22 cellular contexts compared by ENCODE assay signal in the genomic region with DNA sequence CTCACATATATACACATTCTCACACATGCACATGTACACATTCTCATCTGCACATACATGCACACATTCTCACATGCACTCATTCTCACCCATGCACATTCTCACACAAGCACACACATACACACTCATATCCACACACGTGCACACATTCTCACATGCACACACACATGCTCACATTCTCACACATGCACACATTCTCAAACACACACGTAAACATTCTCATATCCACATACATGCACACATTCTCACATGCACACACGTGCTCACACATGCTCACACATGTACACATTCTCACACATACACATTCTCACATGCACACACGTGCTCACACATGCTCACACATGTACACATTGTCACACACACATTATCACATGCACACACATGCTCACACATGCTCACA.
DNase-seq lines count a peak whose midpoint lies in the region; ATAC-seq, FAIRE-seq and TF ChIP-seq lines count a peak whose summit lies in the region.
"Had no signal": no experiment of that assay in that cellular context is flagged by ENCODE, and none has a peak within 500 bp of the region (broad histone marks: within the 10 kb centered on the region; RNA-seq: fewer than 3 reads in every experiment).

No MANE protein-coding gene starts in this region.

- H3K27ac Mint-ChIP-seq in H9: peak overlapping the region in 1 of 3 experiments; percentile 33; a peak in 2 of 7 replicates

- H3K36me3 ChIP-seq in GM12878 (ENCODE audit: control insufficient read depth in 2 of 2, insufficient read depth in 2 of 2, low read length in 1 of 2): no peaks in the 10 kb centered on the region
- H3K36me3 ChIP-seq in endothelial cell of umbilical vein (ENCODE audit: control insufficient read depth in 2 of 2, extremely low read depth in 1 of 2, insufficient read depth in 2 of 2, low read length in 2 of 2): no peaks in the 10 kb centered on the region
- no peaks in the 10 kb centered on the region for H3K36me3 ChIP-seq in neural cell (ENCODE audit: insufficient read depth, low read length)
- no peaks in the 10 kb centered on the region for H3K36me3 ChIP-seq in ascending aorta

- no peak overlapping the region for H4K91ac ChIP-seq in H9 (ENCODE audit: insufficient read length, low read depth, low read length)

- H3K4me3 Mint-ChIP-seq in H9: no peak overlapping the region; a peak in 2 of 5 replicates

- DNase-seq in H9: no peak
- DNase-seq in GM12878 (ENCODE audit: low read depth, low spot score): no peak
- DNase-seq in endothelial cell of umbilical vein (ENCODE audit: low read depth, low spot score): no peak
- no peak for DNase-seq in NCI-H2171 treated with DMSO at 0.1 percent for 48 hours (lab: John Stamatoyannopoulos, UW)
- DNase-seq in GM20000 (ENCODE audit: low spot score): no peak
- DNase-seq in ascending aorta (ENCODE audit: low spot score in 2 of 2): no peak
- no peak for DNase-seq in NCI-H774 (lab: John Stamatoyannopoulos, UW)
- DNase-seq: Calu3; DMS79 treated with DMSO at 0.1 percent for 48 hours; GF-D8; Karpas-422; NCI-H1092 treated with DMSO at 0.1 percent for 48 hours; NCI-H187 treated with DMSO at 0.1 percent for 48 hours; NCI-H524 treated with DMSO at 0.1 percent for 48 hours; NCI-H82; NK-92 treated with Interleukin-12 subunit alpha and Interleukin-12 subunit beta, amount 100 ng/mL, for 24 hours; PC-3; SK-N-SH had no signal

- H3K27me3 ChIP-seq in H9 (ENCODE audit: insufficient read depth, low read length) (no peaks in the 10 kb centered on the region), GM12878 (replicated peaks in 1 of 2; ENCODE audit: control insufficient read depth in 2 of 2, insufficient read depth in 2 of 2, low read length in 1 of 2) (no peaks in the 10 kb centered on the region), endothelial cell of umbilical vein (ENCODE audit: control insufficient read depth in 2 of 2, insufficient read depth in 2 of 2, low read length in 2 of 2) (no peaks in the 10 kb centered on the region), neural cell (ENCODE audit: insufficient read depth, low read depth, low read length) (no peaks in the 10 kb centered on the region), ascending aorta (no peaks in the 10 kb centered on the region)

- no peaks in the 10 kb centered on the region for H3K9me1 ChIP-seq in endothelial cell of umbilical vein (replicated peaks; ENCODE audit: control insufficient read depth, extremely low read depth, insufficient read depth, low read length)

- H4K20me1 ChIP-seq in H9 (ENCODE audit: control insufficient read depth, insufficient read depth, insufficient read length) (no peaks in the 10 kb centered on the region), GM12878 (ENCODE audit: control insufficient read depth, insufficient read depth) (no peaks in the 10 kb centered on the region), endothelial cell of umbilical vein (replicated peaks; ENCODE audit: control insufficient read depth, extremely low read depth, insufficient read depth, low read length) (no peaks in the 10 kb centered on the region), neural cell (ENCODE audit: insufficient read depth) (no peaks in the 10 kb centered on the region)

- no peaks in the 10 kb centered on the region for H3F3A ChIP-seq in neural cell (ENCODE audit: insufficient read depth, low read length, poor library complexity, severe bottlenecking)

- no peak overlapping the region for H2BK20ac ChIP-seq in H9 (ENCODE audit: low read depth, low read length, poor library complexity, severe bottlenecking)

- H3K4me3 ChIP-seq in GM12878 (no peak overlapping the region), endothelial cell of umbilical vein (replicated peaks in 1 of 3; ENCODE audit: insufficient read depth in 1 of 3, low read depth in 1 of 3, low read length in 3 of 3) (no peak overlapping the region), neural cell (ENCODE audit: low read length) (no peak overlapping the region), ascending aorta (no peak overlapping the region)

- peaks cover 8% of the 10 kb centered on the region for H3K27me3 Mint-ChIP-seq in H9 (ENCODE audit: low read depth)

- H3K14ac ChIP-seq in H9 (ENCODE audit: insufficient read depth, low read length): no peak overlapping the region

- peak overlapping the region; percentile 15 for H4K8ac ChIP-seq in H9 (replicated peaks; ENCODE audit: insufficient read length, low read depth, low read length)

- dilution Hi-C loops in endothelial cell of umbilical vein (cut with MboI; ENCODE audit: extremely low pct_ligation_motif_present, low sequenced_read_pairs): no loop called here

- H2BK15ac ChIP-seq in H9 (ENCODE audit: low read depth, low read length): no peak overlapping the region

- SMC1A ChIA-PET in GM12878 (lab: Charles Lee; ENCODE audit: uncharacterized antibody, unreplicated experiment): no interaction called here

- peaks cover 26% of the 10 kb centered on the region in 2 experiments for H3K9me3 Mint-ChIP-seq in H9

- H3K56ac ChIP-seq in H9 (ENCODE audit: insufficient read length, low read depth, low read length): no peak overlapping the region

- TF ChIP-seq CTCF in H9 (conservative IDR thresholded peaks at IDR 0.05) (no peak), GM12878 (IDR thresholded peaks at IDR 0.05 in 2 of 3, conservative IDR thresholded peaks at IDR 0.05 in 1 of 3; ENCODE audit: control insufficient read depth in 2 of 3, extremely low read depth in 1 of 3, insufficient read depth in 1 of 3, low read depth in 3 of 3, low read length in 3 of 3) (no peak), endothelial cell of umbilical vein (IDR thresholded peaks at IDR 0.05; ENCODE audit: extremely low read depth in 1 of 2, insufficient read depth in 1 of 2, low read depth in 1 of 2, low read length in 2 of 2) (no peak), neural cell (IDR thresholded peaks at IDR 0.05; ENCODE audit: poor library complexity, severe bottlenecking) (no peak), GM20000 (IDR thresholded peaks at IDR 0.05; ENCODE audit: extremely low read depth, missing control alignments) (no peak), ascending aorta (IDR thresholded peaks at IDR 0.05) (no peak)

- TF ChIP-seq RAD21 in GM12878 (IDR thresholded peaks at IDR 0.05; ENCODE audit: insufficient read depth, low read depth, low read length) (no peak), neural cell (conservative IDR thresholded peaks at IDR 0.05) (no peak)

- POLR2A ChIA-PET in GM12878 (lab: Charles Lee): no interaction called here
- POLR2A ChIA-PET in endothelial cell of umbilical vein (lab: Charles Lee): no interaction called here

- H3K79me1 ChIP-seq in H9 (ENCODE audit: insufficient read depth, low read depth, low read length, poor library complexity, severe bottlenecking): no peaks in the 10 kb centered on the region

- H3K79me2 ChIP-seq in H9 (ENCODE audit: insufficient read depth, low read length) (no peaks in the 10 kb centered on the region), GM12878 (ENCODE audit: control insufficient read depth, insufficient read depth, low read length) (no peaks in the 10 kb centered on the region), endothelial cell of umbilical vein (ENCODE audit: control insufficient read depth, insufficient read depth, low read length) (no peaks in the 10 kb centered on the region), neural cell (replicated peaks; ENCODE audit: insufficient read depth, low read length) (no peaks in the 10 kb centered on the region)

- H3K4me1 ChIP-seq in H9 (ENCODE audit: insufficient read depth, low read length) (peaks cover 3% of the 10 kb centered on the region; the same call in 1 of the 2 replicates), GM12878 (ENCODE audit: control insufficient read depth, insufficient read depth, low read length) (no peaks in the 10 kb centered on the region), endothelial cell of umbilical vein (ENCODE audit: control insufficient read depth, extremely low read depth, insufficient read depth, low read length) (no peaks in the 10 kb centered on the region), ascending aorta (no peaks in the 10 kb centered on the region)

- H4K5ac ChIP-seq in H9 (ENCODE audit: insufficient read length, low read depth, low read length): no peak overlapping the region

- BruUV-seq in GM12878 (replicated peaks; lab: Mats Ljungman, UMichigan) (no TSS peak), endothelial cell of umbilical vein (replicated peaks; lab: Mats Ljungman, UMichigan) (no TSS peak)

- no peaks in the 10 kb centered on the region for H3K9me2 ChIP-seq in neural cell (ENCODE audit: insufficient read depth, low read length)
- H3K9me2 ChIP-seq: SK-N-SH had no signal

- TF ChIP-seq EP300 in GM12878 (IDR thresholded peaks at IDR 0.05; ENCODE audit: borderline replicate concordance in 1 of 2, control insufficient read depth in 1 of 2, low read depth in 2 of 2, low read length in 2 of 2): no peak
- TF ChIP-seq EP300 in neural cell (conservative IDR thresholded peaks at IDR 0.05; ENCODE audit: poor library complexity, severe bottlenecking): no peak

- H3K9ac ChIP-seq in H9 (ENCODE audit: extremely low read depth, insufficient read length, low read length) (no peak overlapping the region), GM12878 (ENCODE audit: control insufficient read depth, insufficient read depth, low read length) (no peak overlapping the region), endothelial cell of umbilical vein (replicated peaks; ENCODE audit: extremely low read depth, insufficient read depth, low read length) (no peak overlapping the region), neural cell (ENCODE audit: low read length) (no peak overlapping the region)
- H3K9ac ChIP-seq: SK-N-SH had no signal

- intact Hi-C loops in GM12878 (cut with micrococcal nuclease; ENCODE audit: unreplicated experiment) (no loop called here), endothelial cell of umbilical vein (cut with micrococcal nuclease) (no loop called here), ascending aorta (cut with DNase I) (no loop called here)

- H3K4ac ChIP-seq in H9 (ENCODE audit: low read depth, low read length): no peak overlapping the region

- H3K23me2 ChIP-seq in H9 (ENCODE audit: insufficient read length, low read depth, low read length, poor library complexity, severe bottlenecking): peaks cover 3% of the 10 kb centered on the region

- H3K4me1 Mint-ChIP-seq in H9: peaks cover 17 to 35% of the 10 kb centered on the region in 2 experiments

- no peak overlapping the region for H2BK12ac ChIP-seq in H9 (ENCODE audit: insufficient read length, low read depth, low read length)

- CTCF ChIA-PET in GM12878 (lab: Yijun Ruan, JAX): no interaction called here
- CTCF ChIA-PET in endothelial cell of umbilical vein (lab: Charles Lee): no interaction called here

- RAD21 ChIA-PET in GM12878 (lab: Charles Lee; ENCODE audit: unreplicated experiment): no interaction called here

- H3K4me2 ChIP-seq in H9 (ENCODE audit: insufficient read depth, insufficient read length, low read length): no peak overlapping the region
- H3K4me2 ChIP-seq in GM12878 (ENCODE audit: control insufficient read depth, insufficient read depth): no peak overlapping the region
- H3K4me2 ChIP-seq in endothelial cell of umbilical vein (ENCODE audit: insufficient read depth, low read length): no peak overlapping the region
- H3K4me2 ChIP-seq in neural cell (ENCODE audit: low read length): no peak overlapping the region
- H3K4me2 ChIP-seq: SK-N-SH had no signal

- H3T11ph ChIP-seq in H9 (ENCODE audit: low read length): no peak overlapping the region

- no peak overlapping the region for H3K23ac ChIP-seq in H9 (ENCODE audit: insufficient read length, low read depth, low read length)

- no peak overlapping the region for H3K27ac ChIP-seq in H9 (ENCODE audit: insufficient read length, low read depth, low read length)
- no peak overlapping the region for H3K27ac ChIP-seq in GM12878 (ENCODE audit: control insufficient read depth, insufficient read depth)
- no peak overlapping the region for H3K27ac ChIP-seq in endothelial cell of umbilical vein (ENCODE audit: insufficient read depth, low read depth, low read length)
- peak overlapping the region; percentile 45 for H3K27ac ChIP-seq in neural cell (ENCODE audit: low read length)
- no peak overlapping the region for H3K27ac ChIP-seq in ascending aorta
- H3K27ac ChIP-seq: HL-60 had no signal

- H3K9me3 ChIP-seq in H9 (ENCODE audit: control insufficient read depth, low read depth, low read length) (no peaks in the 10 kb centered on the region), GM12878 (replicated peaks; ENCODE audit: control insufficient read depth, insufficient read depth, low read length) (peaks cover 3% of the 10 kb centered on the region; the same call in 1 of the 3 replicates), endothelial cell of umbilical vein (replicated peaks; ENCODE audit: control insufficient read depth, insufficient read depth, low read length) (peaks cover 2% of the 10 kb centered on the region), neural cell (ENCODE audit: low read length) (no peaks in the 10 kb centered on the region), ascending aorta (no peaks in the 10 kb centered on the region)

- no peak for TF ChIP-seq POLR2A in GM12878 (IDR thresholded peaks at IDR 0.05; ENCODE audit: low read depth, low read length)
- TF ChIP-seq POLR2A in endothelial cell of umbilical vein (IDR thresholded peaks at IDR 0.05; ENCODE audit: low read depth, low read length): no peak

- no peak overlapping the region for H3K18ac ChIP-seq in H9 (ENCODE audit: insufficient read length, low read depth, low read length)

- no peak overlapping the region for H2BK120ac ChIP-seq in H9 (ENCODE audit: low read depth, low read length, poor library complexity, severe bottlenecking)

- WGBS in H9 (ENCODE audit: extremely low coverage, insufficient read length, low lambda C conversion rate): 100% methylated on average over 1 of the region's 4 CpGs
- WGBS in GM12878 (ENCODE audit: insufficient coverage, insufficient replicate concordance, low lambda C conversion rate, missing lambda C conversion rate): 19% methylated on average over 4 of the region's 4 CpGs

- no peak for FAIRE-seq in GM12878 (lab: Jason Lieb, UNC)
- no peak for FAIRE-seq in endothelial cell of umbilical vein (lab: Jason Lieb, UNC)
- FAIRE-seq: GM12892, H54 had no signal

- H2AFZ ChIP-seq in H9 (ENCODE audit: low read length) (no peak overlapping the region), GM12878 (ENCODE audit: control insufficient read depth, low read depth, low read length) (no peak overlapping the region), endothelial cell of umbilical vein (ENCODE audit: low read depth, low read length) (no peak overlapping the region), neural cell (ENCODE audit: low read depth, low read length) (no peak overlapping the region)

- in situ Hi-C loops in GM12878 (cut with MboI): no loop called here

- no peak overlapping the region for H2BK5ac ChIP-seq in H9 (ENCODE audit: insufficient read length, low read length)

- peaks cover 5 to 19% (median 8%) of the 10 kb centered on the region in 3 experiments for H3K36me3 Mint-ChIP-seq in H9 (ENCODE audit: insufficient read depth in 1 of 3, low read depth in 3 of 3)

- no peak for ATAC-seq in GM12878
- ATAC-seq: PC-3 had no signal

- H2AK5ac ChIP-seq in H9 (ENCODE audit: insufficient read length, low read length): no peak overlapping the region
